8 cellular contexts compared by ENCODE assay signal in genomic region chr19:3369337-3370213, GRCh38. TPM values are rescaled to one million over a fixed set of nuclear protein-coding genes. Genes with fewer than 3 reads are reported as not detected.
DNase-seq lines count a peak whose midpoint lies in the region; ATAC-seq and TF ChIP-seq lines count a peak whose summit lies in the region.

No MANE protein-coding gene starts in this region.

- no peak overlapping the region for H3K27ac Mint-ChIP-seq in endothelial cell (ENCODE audit: unreplicated experiment)

- no peak for TF ChIP-seq CTCF in endothelial cell (IDR thresholded peaks at IDR 0.05; ENCODE audit: unreplicated experiment)

- H3K27me3 Mint-ChIP-seq in endothelial cell (ENCODE audit: unreplicated experiment), result peaks cover 39% of the 10 kb centered on the region

- H3K27me3 ChIP-seq in muscle layer of colon (ENCODE audit: control insufficient read depth in 1 of 2, insufficient read depth in 2 of 2, low read length in 2 of 2), result no peaks in the 10 kb centered on the region

- DNase-seq in ELR (ENCODE audit: low read depth), result peak; percentile 82
- peak; percentile 68 to 73 for DNase-seq in NCI-H446 (lab: John Stamatoyannopoulos, UW)
- no peak for DNase-seq in endothelial cell (ENCODE audit: low spot score)
- no peak for DNase-seq in HuH-7.5 (ENCODE audit: low spot score)
- no peak for DNase-seq in dermis blood vessel endothelial cell

- H3K9me3 ChIP-seq in muscle layer of colon (ENCODE audit: low read length), result no peaks in the 10 kb centered on the region

- H3K4me3 Mint-ChIP-seq in endothelial cell (ENCODE audit: unreplicated experiment), result peak overlapping the region; percentile 27

- peaks cover 7% of the 10 kb centered on the region for H3K4me1 Mint-ChIP-seq in endothelial cell (ENCODE audit: unreplicated experiment)

- H3K9ac ChIP-seq in muscle layer of colon (ENCODE audit: low read length), result peak overlapping the region; percentile 100

- H3K27ac ChIP-seq in muscle layer of colon (ENCODE audit: low read depth, low read length), result peak overlapping the region; percentile 100

- no peak for ATAC-seq in GM19397 (IDR thresholded peaks at IDR 0.05; ENCODE audit: unreplicated experiment)
- no peak for ATAC-seq in HG03432 (IDR thresholded peaks at IDR 0.05; ENCODE audit: unreplicated experiment)

- peaks cover 73% of the 10 kb centered on the region for H3K4me1 ChIP-seq in muscle layer of colon (ENCODE audit: insufficient read depth, low read length)

- H3K36me3 ChIP-seq in muscle layer of colon (ENCODE audit: insufficient read depth, low read length), result peaks cover 5% of the 10 kb centered on the region

- H3K9me3 Mint-ChIP-seq in endothelial cell (ENCODE audit: unreplicated experiment), result no peaks in the 10 kb centered on the region

- H3K36me3 Mint-ChIP-seq in endothelial cell (ENCODE audit: low read depth, unreplicated experiment), result peaks cover 5% of the 10 kb centered on the region

- peak overlapping the region; percentile 43 to 85 for H3K4me3 ChIP-seq in muscle layer of colon (ENCODE audit: low read depth in 1 of 2, low read length in 2 of 2)

RNA-seq across cellular contexts. Expression of gene NFIC, which starts 3.2 kb away (rescaled TPM):
- 4.9 TPM for total RNA-seq in endothelial cell (ENCODE audit: unreplicated experiment)
- total RNA-seq in dermis blood vessel endothelial cell, result 33.0 and 59.0 TPM in 2 replicates

Comparison
In these comparisons a context has a peak if more than half of its experiments do, and no peak if none do; other contexts are left out.
1. DNase-seq: peak in ELR (single experiment) and NCI-H446 (2 of 2); none in endothelial cell (single experiment), HuH-7.5 (single experiment) and dermis blood vessel endothelial cell (single experiment).